Comparison of ENCODE assay signal across 8 cellular contexts in genomic region chr10:80500572-80501380, GRCh38. TPM values are rescaled to one million over a fixed set of nuclear protein-coding genes. Genes with fewer than 3 reads are reported as not detected.
A peak's percentile ranks its signal among the peaks of the same experiment; 100 is the strongest.
DNase-seq lines count a peak whose midpoint lies in the region; ATAC-seq, FAIRE-seq and TF ChIP-seq lines count a peak whose summit lies in the region.

No MANE protein-coding gene starts in this region.

- H3K4me3 ChIP-seq in A549 (peak overlapping the region; percentile 13; the same call in 1 of the 3 replicates), PC-9 (peak overlapping the region; percentile 36; the same call in 1 of the 2 replicates), colonic mucosa (no peak overlapping the region), neuronal stem cell (ENCODE audit: low read length in 2 of 2) (no peak overlapping the region)

- no peak overlapping the region for H3K4ac ChIP-seq in neuronal stem cell (ENCODE audit: low read length)

- intact Hi-C loops in PC-9 (cut with micrococcal nuclease; ENCODE audit: unreplicated experiment) = loop anchor here (1.0 kb wide), 1 partner anchor 92 kb away; the partner anchor contains the start of gene PRXL2A
- intact Hi-C loops in colonic mucosa (cut with DNase I) = no loop called here

- no peak overlapping the region for H3K23ac ChIP-seq in neuronal stem cell (ENCODE audit: low read depth, low read length, poor library complexity)

- no peak overlapping the region for H4K8ac ChIP-seq in neuronal stem cell (ENCODE audit: low read depth, low read length)

- no peaks in the 10 kb centered on the region for H3K27me3 ChIP-seq in PC-9 (ENCODE audit: insufficient read depth, low read depth)
- H3K27me3 ChIP-seq in colonic mucosa = no peaks in the 10 kb centered on the region
- no peaks in the 10 kb centered on the region for H3K27me3 ChIP-seq in neuronal stem cell (ENCODE audit: control insufficient read depth in 3 of 3, insufficient read depth in 3 of 3, low read depth in 1 of 3, low read length in 3 of 3)

- POLR2A ChIA-PET in A549 (lab: Yijun Ruan, JAX) (interaction anchor here (1.1 kb wide), 1 partner anchor 12 kb away, joined by 3 read pairs; no protein-coding TSS in a partner anchor), PC-9 (lab: Charles Lee; ENCODE audit: unreplicated experiment) (interaction anchor here (0.6 to 1.1 kb wide), 5 partner anchors 34 to 421 kb away, joined by 3 to 8 read pairs (median 5); partner anchors contain the start of gene PRXL2A)

- TF ChIP-seq RAD21 in A549 (conservative IDR thresholded peaks at IDR 0.05 in 1 of 2, IDR thresholded peaks at IDR 0.05 in 1 of 2) = no peak

- H3K18ac ChIP-seq in neuronal stem cell (ENCODE audit: low read length) = peak overlapping the region; percentile 16

- H2AFZ ChIP-seq in PC-9 (no peak overlapping the region), neuronal stem cell (ENCODE audit: low read length) (no peak overlapping the region)

- peak in 1 of 2 experiments; percentile 21 for DNase-seq in A549 (ENCODE audit: low read depth in 1 of 2, low spot score in 1 of 2)
- peak; percentile 44 to 63 for DNase-seq in PC-9
- DNase-seq in colonic mucosa = no peak
- DNase-seq in neuronal stem cell (ENCODE audit: low spot score) = no peak
- DNase-seq in NCI-H187 (lab: John Stamatoyannopoulos, UW) = no peak
- no peak for DNase-seq in NCI-H1930 (lab: John Stamatoyannopoulos, UW)
- DNase-seq in COLO829 (ENCODE audit: low spot score) = no peak

- peak overlapping the region; percentile 8 for H2BK5ac ChIP-seq in neuronal stem cell (ENCODE audit: low read length)

- H3K79me2 ChIP-seq in PC-9 (ENCODE audit: low read depth) = peaks cover 91% of the 10 kb centered on the region

- BruUV-seq in PC-9 (replicated peaks; lab: Mats Ljungman, UMichigan) = no TSS peak

- H3K9ac ChIP-seq in colonic mucosa (ENCODE audit: low read depth in 2 of 2, low read length in 2 of 2) (no peak overlapping the region), neuronal stem cell (ENCODE audit: low read depth, low read length, poor library complexity) (no peak overlapping the region)

- H3F3A ChIP-seq in PC-9 (ENCODE audit: insufficient read depth, low read depth) = peaks cover 98% of the 10 kb centered on the region

- no peaks in the 10 kb centered on the region for H4K20me1 ChIP-seq in PC-9 (ENCODE audit: insufficient read depth)

- no peak overlapping the region for H2BK12ac ChIP-seq in neuronal stem cell (ENCODE audit: low read length)

- no peak overlapping the region for H2BK120ac ChIP-seq in neuronal stem cell (ENCODE audit: low read depth, low read length)

- peak overlapping the region; percentile 55 for H3K4me2 ChIP-seq in A549
- peak overlapping the region; percentile 80 for H3K4me2 ChIP-seq in PC-9
- no peak overlapping the region for H3K4me2 ChIP-seq in neuronal stem cell (ENCODE audit: insufficient read depth, low read length, poor library complexity, severe bottlenecking)

- H3K4me1 ChIP-seq in A549 = peaks cover 99% of the 10 kb centered on the region
- peaks cover 98% of the 10 kb centered on the region for H3K4me1 ChIP-seq in PC-9 (replicated peaks; ENCODE audit: insufficient read depth)
- peaks cover 55% of the 10 kb centered on the region for H3K4me1 ChIP-seq in colonic mucosa
- H3K4me1 ChIP-seq in neuronal stem cell (ENCODE audit: control insufficient read depth in 2 of 2, insufficient read depth in 1 of 2, low read depth in 1 of 2, low read length in 2 of 2) = peaks cover 41 to 55% of the 10 kb centered on the region in 2 donors

- TF ChIP-seq EP300 in A549 (IDR thresholded peaks at IDR 0.05) = no peak

- no peak overlapping the region for H4K91ac ChIP-seq in neuronal stem cell (ENCODE audit: low read depth, low read length, poor library complexity)

- H2BK15ac ChIP-seq in neuronal stem cell (ENCODE audit: low read length) = no peak overlapping the region

- TF ChIP-seq POLR2A in A549 (IDR thresholded peaks at IDR 0.05; ENCODE audit: low read length) = no peak

- peaks cover 28% of the 10 kb centered on the region for H3K36me3 ChIP-seq in PC-9 (ENCODE audit: low read depth)
- H3K36me3 ChIP-seq in colonic mucosa = no peaks in the 10 kb centered on the region
- H3K36me3 ChIP-seq in neuronal stem cell (replicated peaks in 1 of 2; ENCODE audit: control insufficient read depth in 2 of 2, insufficient read depth in 2 of 2, low read length in 2 of 2) = peaks cover 0 to 57% of the 10 kb centered on the region in 2 donors

- ATAC-seq in A549 (no peak), GM21423 (IDR thresholded peaks at IDR 0.05; ENCODE audit: unreplicated experiment) (peak; percentile 64)

- CTCF ChIA-PET in A549 (lab: Yijun Ruan, JAX) (interaction anchor here (1.0 to 21.6 kb wide), 2 partner anchors 12 to 40 kb away, joined by 5 to 928 read pairs; partner anchors contain the start of gene TSPAN14), PC-9 (lab: Charles Lee) (interaction anchor here (0.6 to 1.5 kb wide), 5 partner anchors 11 to 38 kb away, joined by 3 to 6 read pairs (median 3); no protein-coding TSS in a partner anchor)

- H2AK5ac ChIP-seq in neuronal stem cell (ENCODE audit: low read depth, low read length) = no peak overlapping the region

- H3K9me2 ChIP-seq in PC-9 (ENCODE audit: insufficient read depth) = no peaks in the 10 kb centered on the region

- TF ChIP-seq CTCF in A549 (IDR thresholded peaks at IDR 0.05) (no peak), PC-9 (conservative IDR thresholded peaks at IDR 0.05) (no peak), colonic mucosa (IDR thresholded peaks at IDR 0.05) (no peak)

- peaks cover 19% of the 10 kb centered on the region for H3K79me1 ChIP-seq in neuronal stem cell (ENCODE audit: low read depth, low read length)

- FAIRE-seq in A549 (lab: Jason Lieb, UNC) = no peak

- no peaks in the 10 kb centered on the region for H3K9me3 ChIP-seq in A549
- H3K9me3 ChIP-seq in PC-9 (ENCODE audit: insufficient read depth, low read depth) = no peaks in the 10 kb centered on the region
- no peaks in the 10 kb centered on the region for H3K9me3 ChIP-seq in colonic mucosa
- peaks cover 0 to 11% of the 10 kb centered on the region in 2 donors for H3K9me3 ChIP-seq in neuronal stem cell (replicated peaks in 1 of 2; ENCODE audit: control insufficient read depth in 2 of 2, insufficient read depth in 1 of 2, low read depth in 1 of 2, low read length in 2 of 2)

- H3K14ac ChIP-seq in neuronal stem cell (ENCODE audit: low read length) = peak overlapping the region; percentile 14

- peak overlapping the region; percentile 100 for H3K27ac ChIP-seq in A549
- H3K27ac ChIP-seq in PC-9 = peak overlapping the region; percentile 99
- peak overlapping the region; percentile 18 for H3K27ac ChIP-seq in colonic mucosa
- no peak overlapping the region for H3K27ac ChIP-seq in neuronal stem cell (replicated peaks; ENCODE audit: low read length)

- 72% methylated on average over 14 of the region's 14 CpGs for WGBS in A549 (ENCODE audit: missing lambda C conversion rate)
- WGBS in neuronal stem cell (ENCODE audit: extremely low coverage in 2 of 2, insufficient read length in 2 of 2, insufficient replicate concordance in 1 of 2), 2 donors = no CpG with 5 or more reads among the region's 14 CpGs

TF ChIP-seq in A549, 52 proteins besides CTCF, POLR2A, EP300 and RAD21 (continues in another document):
- TF ChIP-seq HDAC2 (IDR thresholded peaks at IDR 0.05) (no peak), ELK1 (IDR thresholded peaks at IDR 0.05; ENCODE audit: low read depth, low read length) (no peak), CBX2 (IDR thresholded peaks at IDR 0.05; ENCODE audit: borderline replicate concordance, low read depth) (no peak), FOXS1 (CRISPR knock-in tag; IDR thresholded peaks at IDR 0.05) (no peak), CBX8 (IDR thresholded peaks at IDR 0.05) (no peak), MAX (IDR thresholded peaks at IDR 0.05) (no peak), CEBPB (IDR thresholded peaks at IDR 0.05) (no peak), CHD2 (IDR thresholded peaks at IDR 0.05; ENCODE audit: low read length, partially characterized antibody) (no peak), KDM5A (IDR thresholded peaks at IDR 0.05) (no peak), NFE2L2 (conservative IDR thresholded peaks at IDR 0.05; ENCODE audit: low read length) (no peak), MYC (IDR thresholded peaks at IDR 0.05; ENCODE audit: borderline replicate concordance, low read length) (no peak)

RNA-seq across cellular contexts. Expression of gene SH2D4B, which starts 36.9 kb away (rescaled TPM):
- polyA plus RNA-seq in A549 (2011; rRNA removed) (0.01 and 0.04 TPM in 2 replicates), A549 (2017; fragmentation: RNase III; extraction: RNeasy Plus Mini Kit Qiagen cat#74134 plus additional on column Dnase treatment) (0.03 to 0.12 TPM (median 0.03 TPM) in 3 replicates)
- 0.01 TPM in 1 of 2 replicates, not detected in the other for polyA plus RNA-seq in A549 (2012; cell fraction: cytosol; rRNA removed)
- polyA plus RNA-seq in A549 (2012; cell fraction: nucleus; rRNA removed) = 0.02 and 0.04 TPM in 2 replicates
- 0.10 and 0.25 TPM in 2 replicates for polyA minus RNA-seq in A549 (2011; rRNA and poly(A)+ RNA removed)
- total RNA-seq in PC-9 (2021) (0.24 TPM in 1 of 2 replicates, not detected in the other), colonic mucosa (not detected)
- 0.04 TPM for polyA plus RNA-seq in neuronal stem cell (2013, experiment 1 of 2)
- 0.04 TPM for polyA plus RNA-seq in neuronal stem cell (2013, experiment 2 of 2)

RNA-seq across cellular contexts. Expression of gene TSPAN14, which starts 46.7 kb away (rescaled TPM):
- polyA plus RNA-seq in A549 (2011; rRNA removed) (87.0 and 97.1 TPM in 2 replicates), A549 (2017; fragmentation: RNase III; extraction: RNeasy Plus Mini Kit Qiagen cat#74134 plus additional on column Dnase treatment) (101 to 124 TPM (median 121 TPM) in 3 replicates)
- 119 and 152 TPM in 2 replicates for polyA plus RNA-seq in A549 (2012; cell fraction: cytosol; rRNA removed)
- polyA plus RNA-seq in A549 (2012; cell fraction: nucleus; rRNA removed) = 147 and 164 TPM in 2 replicates
- polyA minus RNA-seq in A549 (2011; rRNA and poly(A)+ RNA removed) = 68.4 and 91.9 TPM in 2 replicates
- total RNA-seq in PC-9 (2021) (114 and 135 TPM in 2 replicates), colonic mucosa (10 to 100 TPM; 83.5 to 91.7 TPM)
- polyA plus RNA-seq in neuronal stem cell (2013, experiment 1 of 2) = 80.2 TPM
- polyA plus RNA-seq in neuronal stem cell (2013, experiment 2 of 2) = 80.5 TPM

Comparison
In these comparisons a context has a peak if more than half of its experiments do, and no peak if none do; other contexts are left out.
1. DNase-seq: peak in PC-9 (2 of 2); none in colonic mucosa (single experiment), neuronal stem cell (single experiment), NCI-H187 (0 of 2), NCI-H1930 (0 of 2) and COLO829 (single experiment).
2. H3K4me3 ChIP-seq: peak in A549 (single experiment) and PC-9 (single experiment); none in colonic mucosa (single experiment) and neuronal stem cell (0 of 2).